ENCODE assay signal across 17 cellular contexts in the genomic region with DNA sequence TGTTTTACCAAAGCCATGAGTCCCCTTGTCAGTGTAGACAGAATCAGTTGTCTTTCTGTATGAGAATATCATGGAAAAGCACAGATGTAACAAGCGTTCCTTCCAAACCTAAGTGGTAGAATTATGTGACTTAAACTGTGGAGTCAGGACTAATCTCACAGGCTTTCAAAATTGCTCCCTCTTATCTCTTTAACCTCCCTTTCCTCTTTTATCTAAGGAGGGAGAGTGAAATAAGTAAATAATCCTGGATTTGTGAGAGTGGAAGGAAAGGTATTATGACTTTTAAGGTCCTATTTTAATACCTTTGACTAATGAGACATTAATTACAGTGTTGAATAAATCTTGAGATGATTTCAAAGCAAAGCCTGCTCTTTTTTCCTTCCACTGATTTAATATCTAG. TPM values are rescaled to one million over a fixed set of nuclear protein-coding genes. Genes with fewer than 3 reads are reported as not detected.
DNase-seq lines count a peak whose midpoint lies in the region; ATAC-seq and TF ChIP-seq lines count a peak whose summit lies in the region.
"Had no signal": no experiment of that assay in that cellular context is flagged by ENCODE, and none has a peak within 500 bp of the region (broad histone marks: within the 10 kb centered on the region; RNA-seq: fewer than 3 reads in every experiment).

No MANE protein-coding gene starts in this region.

- no peak overlapping the region for H3K9ac ChIP-seq in PC-3 (ENCODE audit: low read length)
- H3K9ac ChIP-seq: BLaER1 treated with 17β-estradiol and CSF1 and Interleukin-3, amounts not matched to agents 10 nM and 100 nM had no signal

- H3K27me3 Mint-ChIP-seq in progenitor cell of endocrine pancreas = no peaks in the 10 kb centered on the region

- no peaks in the 10 kb centered on the region for H3K9me3 ChIP-seq in PC-3 (ENCODE audit: low read length)
- H3K9me3 ChIP-seq: A549; BLaER1 treated with 17β-estradiol and CSF1 and Interleukin-3, amounts not matched to agents 10 nM and 100 nM; MG63 had no signal

- no peak overlapping the region for H3K4me3 Mint-ChIP-seq in progenitor cell of endocrine pancreas (ENCODE audit: low read depth)

- peaks cover 2% of the 10 kb centered on the region for H3K36me3 Mint-ChIP-seq in progenitor cell of endocrine pancreas (ENCODE audit: insufficient read depth)

- H3K36me3 ChIP-seq in PC-3 (ENCODE audit: low read depth, low read length) = no peaks in the 10 kb centered on the region
- H3K36me3 ChIP-seq: BLaER1 treated with 17β-estradiol and CSF1 and Interleukin-3, amounts not matched to agents 10 nM and 100 nM; MG63 had no signal

- no peaks in the 10 kb centered on the region for H3K27me3 ChIP-seq in PC-3 (ENCODE audit: low read length)
- H3K27me3 ChIP-seq: MG63 had no signal

- H3K27ac ChIP-seq in C4-2B = peak overlapping the region; percentile 31; the same call in 1 of the 2 replicates
- H3K27ac ChIP-seq in PC-3 (ENCODE audit: low read length) = no peak overlapping the region
- H3K27ac ChIP-seq: BLaER1 treated with 17β-estradiol and CSF1 and Interleukin-3, amounts not matched to agents 10 nM and 100 nM; SK-N-MC had no signal

- no peaks in the 10 kb centered on the region for H3K9me2 ChIP-seq in PC-3 (replicated peaks; ENCODE audit: low read length)

- no peak overlapping the region for H3K4me3 ChIP-seq in fibroblast of villous mesenchyme (ENCODE audit: low read depth, low read length)
- H3K4me3 ChIP-seq in PC-3 (ENCODE audit: low read length) = no peak overlapping the region
- H3K4me3 ChIP-seq: A549; BLaER1 treated with 17β-estradiol and CSF1 and Interleukin-3, amounts not matched to agents 10 nM and 100 nM; MG63; SK-N-MC had no signal

- ATAC-seq in PC-3 = no peak
- no peak for ATAC-seq in HG03571 (IDR thresholded peaks at IDR 0.05; ENCODE audit: unreplicated experiment)

- no peak for TF ChIP-seq CTCF in C4-2B (conservative IDR thresholded peaks at IDR 0.05)
- no peak for TF ChIP-seq CTCF in fibroblast of villous mesenchyme (IDR thresholded peaks at IDR 0.05; ENCODE audit: insufficient read depth, low read depth, low read length)
- no peak for TF ChIP-seq CTCF in progenitor cell of endocrine pancreas (IDR thresholded peaks at IDR 0.05; ENCODE audit: unreplicated experiment)
- no peak for TF ChIP-seq CTCF in PC-3 (conservative IDR thresholded peaks at IDR 0.05; ENCODE audit: low read depth, low read length)

- POLR2A ChIA-PET in PC-3 (lab: Charles Lee; ENCODE audit: unreplicated experiment) = no interaction called here

- H3F3A ChIP-seq in PC-3 (ENCODE audit: low read length, unreplicated experiment) = no peaks in the 10 kb centered on the region

- no peaks in the 10 kb centered on the region for H4K20me1 ChIP-seq in PC-3 (ENCODE audit: low read length)
- H4K20me1 ChIP-seq: BLaER1 treated with 17β-estradiol and CSF1 and Interleukin-3, amounts not matched to agents 10 nM and 100 nM had no signal

- peaks cover 42% of the 10 kb centered on the region for H3K4me1 Mint-ChIP-seq in progenitor cell of endocrine pancreas (ENCODE audit: low read depth)

- intact Hi-C loops in PC-3 (cut with micrococcal nuclease) = no loop called here

- peaks cover 3% of the 10 kb centered on the region for H3K9me3 Mint-ChIP-seq in progenitor cell of endocrine pancreas (ENCODE audit: low read depth)

- no peaks in the 10 kb centered on the region for H3K79me2 ChIP-seq in PC-3 (ENCODE audit: low read length)

- no peak overlapping the region for H2AFZ ChIP-seq in PC-3 (ENCODE audit: low read length)

- H3K27ac Mint-ChIP-seq in progenitor cell of endocrine pancreas = peak overlapping the region; percentile 77

- no TSS peak for BruUV-seq in PC-3 (replicated peaks; lab: Mats Ljungman, UMichigan)

- CTCF ChIA-PET in PC-3 (lab: Charles Lee) = no interaction called here

- DNase-seq in NCI-H2227 treated with DMSO at 0.1 percent for 48 hours (lab: John Stamatoyannopoulos, UW) (peak; percentile 28), fibroblast of villous mesenchyme (ENCODE audit: low read depth) (peak; percentile 33), progenitor cell of endocrine pancreas (ENCODE audit: low spot score, unreplicated experiment) (no peak), COR-L47 (lab: John Stamatoyannopoulos, UW) (no peak), PC-3 (no peak)
- DNase-seq: EL, Karpas-422, MG63, NCI-H1092, NCI-H146, NCI-H2081, NCI-H69 had no signal

- H3K4me2 ChIP-seq in PC-3 (ENCODE audit: low read length) = no peak overlapping the region
- H3K4me2 ChIP-seq: BLaER1 treated with 17β-estradiol and CSF1 and Interleukin-3, amounts not matched to agents 10 nM and 100 nM had no signal

- H3K4me1 ChIP-seq in PC-3 (ENCODE audit: insufficient read depth, low read length) = peaks cover 19% of the 10 kb centered on the region

RNA-seq across cellular contexts. Expression of gene LIFR, which starts 52.4 kb away (rescaled TPM):
- total RNA-seq in fibroblast of villous mesenchyme (30.3 and 40.2 TPM in 2 replicates), progenitor cell of endocrine pancreas (33.4 and 36.4 TPM in 2 replicates), PC-3 (2014; rRNA removed) (10.4 and 15.7 TPM in 2 replicates)

Comparison
In these comparisons a context has a peak if more than half of its experiments do, and no peak if none do; other contexts are left out.
1. DNase-seq: peak in NCI-H2227 treated with DMSO at 0.1 percent for 48 hours (single experiment) and fibroblast of villous mesenchyme (single experiment); none in progenitor cell of endocrine pancreas (single experiment), COR-L47 (single experiment) and PC-3 (single experiment).